ENCODE assay signal across 18 cellular contexts in genomic region chr22:23238707-23239106, GRCh38. TPM values are rescaled to one million over a fixed set of nuclear protein-coding genes. Genes with fewer than 3 reads are reported as not detected.
DNase-seq lines count a peak whose midpoint lies in the region; ATAC-seq and TF ChIP-seq lines count a peak whose summit lies in the region.
"Had no signal": no experiment of that assay in that cellular context is flagged by ENCODE, and none has a peak within 500 bp of the region (broad histone marks: within the 10 kb centered on the region; RNA-seq: fewer than 3 reads in every experiment).

No MANE protein-coding gene starts in this region.

- no peaks in the 10 kb centered on the region for H3K27me3 Mint-ChIP-seq in activated CD4-positive, alpha-beta T cell treated with anti-CD3 and anti-CD28 coated beads, Interleukin-2, amount 10 ng/mL, durations not matched to agents 7 days and 5 days
- H3K27me3 Mint-ChIP-seq in CD4-positive, alpha-beta T cell: no peaks in the 10 kb centered on the region
- no peaks in the 10 kb centered on the region for H3K27me3 Mint-ChIP-seq in T-helper 17 cell
- H3K27me3 Mint-ChIP-seq in immature natural killer cell (ENCODE audit: low read depth in 3 of 3): peaks cover 7 to 16% (median 12%) of the 10 kb centered on the region in 3 donors
- no peaks in the 10 kb centered on the region for H3K27me3 Mint-ChIP-seq in natural killer cell (ENCODE audit: low read depth in 2 of 2)

- H3K4me3 Mint-ChIP-seq in activated CD4-positive, alpha-beta T cell treated with anti-CD3 and anti-CD28 coated beads, Interleukin-2, amount 10 ng/mL, durations not matched to agents 7 days and 5 days: no peak overlapping the region
- no peak overlapping the region for H3K4me3 Mint-ChIP-seq in CD4-positive, alpha-beta T cell
- no peak overlapping the region for H3K4me3 Mint-ChIP-seq in T-helper 17 cell
- peak overlapping the region in 1 of 5 donors; percentile 34 for H3K4me3 Mint-ChIP-seq in immature natural killer cell
- no peak overlapping the region for H3K4me3 Mint-ChIP-seq in natural killer cell

- no peak for TF ChIP-seq CTCF in CD4-positive, alpha-beta T cell (IDR thresholded peaks at IDR 0.05)
- TF ChIP-seq CTCF in natural killer cell (IDR thresholded peaks at IDR 0.05): no peak

- CTCF ChIA-PET in activated CD4-positive, alpha-beta T cell treated with anti-CD3 and anti-CD28 coated beads, Interleukin-2, amount 10 ng/mL, durations not matched to agents 7 days and 5 days (lab: Charles Lee): interaction anchor here (1.0 to 1.3 kb wide), 2 partner anchors 43 to 60 kb away, joined by 3 read pairs; no protein-coding TSS in a partner anchor
- CTCF ChIA-PET in CD4-positive, alpha-beta T cell (lab: Charles Lee): no interaction called here
- CTCF ChIA-PET in HEK293T (lab: Yijun Ruan, JAX): interaction anchor here (0.5 kb wide), 1 partner anchor 61 kb away, joined by 3 read pairs; no protein-coding TSS in a partner anchor

- intact Hi-C loops in CD4-positive, alpha-beta T cell (cut with DNase I, micrococcal nuclease): no loop called here
- intact Hi-C loops in natural killer cell (cut with micrococcal nuclease): no loop called here

- H3K9me3 Mint-ChIP-seq in activated CD4-positive, alpha-beta T cell treated with anti-CD3 and anti-CD28 coated beads, Interleukin-2, amount 10 ng/mL, durations not matched to agents 7 days and 5 days: peaks cover 7% of the 10 kb centered on the region
- H3K9me3 Mint-ChIP-seq in CD4-positive, alpha-beta T cell: no peaks in the 10 kb centered on the region
- H3K9me3 Mint-ChIP-seq in immature natural killer cell: no peaks in the 10 kb centered on the region
- no peaks in the 10 kb centered on the region for H3K9me3 Mint-ChIP-seq in natural killer cell

- ATAC-seq in CD4-positive, alpha-beta T cell (ENCODE audit: poor library complexity): no peak
- no peak for ATAC-seq in T-helper 17 cell
- no peak for ATAC-seq in natural killer cell
- ATAC-seq: GM12878, K562 had no signal

- POLR2A ChIA-PET in activated CD4-positive, alpha-beta T cell treated with anti-CD3 and anti-CD28 coated beads, Interleukin-2, amount 10 ng/mL, durations not matched to agents 7 days and 5 days (lab: Charles Lee): no interaction called here
- POLR2A ChIA-PET in CD4-positive, alpha-beta T cell (lab: Charles Lee): interaction anchor here (1.8 kb wide), 1 partner anchor 12 kb away, joined by 8 read pairs; no protein-coding TSS in a partner anchor
- POLR2A ChIA-PET in HEK293T (lab: Yijun Ruan, JAX): no interaction called here

- no peak overlapping the region for H3K27ac ChIP-seq in CD4-positive, alpha-beta T cell (ENCODE audit: low read depth, low read length)
- H3K27ac ChIP-seq: BLaER1 treated with 17β-estradiol and CSF1 and Interleukin-3, amounts not matched to agents 10 nM and 100 nM; PC-9 had no signal

- no peak for DNase-seq in activated CD4-positive, alpha-beta T cell treated with anti-CD3 and anti-CD28 coated beads, Interleukin-2, amount 10 ng/mL, durations not matched to agents 7 days and 5 days
- DNase-seq in activated CD4-positive, alpha-beta T cell treated with anti-CD3 and anti-CD28 coated beads, Interleukin-2, amount 50 U/mL, for 4 hours: no peak
- DNase-seq in CD4-positive, alpha-beta T cell: no peak
- DNase-seq in T-helper 17 cell (no peak), immature natural killer cell (no peak), natural killer cell (no peak), HEK293T (ENCODE audit: extremely low spot score) (no peak), NCI-H1694 treated with DMSO at 0.1 percent for 48 hours (lab: John Stamatoyannopoulos, UW) (no peak)
- DNase-seq: DMS 273 treated with DMSO at 0.1 percent for 48 hours, GDM1, NCI-H1417 treated with DMSO at 0.1 percent for 48 hours, NCI-H2029, NCI-H510A, NCI-H774, PC-9 had no signal

- no peaks in the 10 kb centered on the region for H3K27me3 ChIP-seq in CD4-positive, alpha-beta T cell (ENCODE audit: control insufficient read depth, insufficient read depth, low read length)
- H3K27me3 ChIP-seq: BLaER1 treated with 17β-estradiol and CSF1 and Interleukin-3, amounts not matched to agents 10 nM and 100 nM had no signal

- peaks cover 12% of the 10 kb centered on the region for H3K36me3 Mint-ChIP-seq in activated CD4-positive, alpha-beta T cell treated with anti-CD3 and anti-CD28 coated beads, Interleukin-2, amount 10 ng/mL, durations not matched to agents 7 days and 5 days (ENCODE audit: low read depth)
- no peaks in the 10 kb centered on the region for H3K36me3 Mint-ChIP-seq in CD4-positive, alpha-beta T cell (ENCODE audit: low read depth)
- H3K36me3 Mint-ChIP-seq in T-helper 17 cell (ENCODE audit: low read depth) (no peaks in the 10 kb centered on the region), immature natural killer cell (peaks cover 0 to 8% (median 0%) of the 10 kb centered on the region in 3 donors), natural killer cell (no peaks in the 10 kb centered on the region)

- H3K9me3 ChIP-seq in CD4-positive, alpha-beta T cell (ENCODE audit: control insufficient read depth, low read length): no peaks in the 10 kb centered on the region
- no peaks in the 10 kb centered on the region for H3K9me3 ChIP-seq in T-helper 17 cell (ENCODE audit: control insufficient read depth, low read length, poor library complexity, severe bottlenecking)

- peak overlapping the region; percentile 25 for H3K27ac Mint-ChIP-seq in activated CD4-positive, alpha-beta T cell treated with anti-CD3 and anti-CD28 coated beads, Interleukin-2, amount 10 ng/mL, durations not matched to agents 7 days and 5 days
- peak overlapping the region; percentile 80 for H3K27ac Mint-ChIP-seq in CD4-positive, alpha-beta T cell
- peak overlapping the region; percentile 100 for H3K27ac Mint-ChIP-seq in T-helper 17 cell
- peak overlapping the region; percentile 23 to 75 (median 48) for H3K27ac Mint-ChIP-seq in immature natural killer cell
- peak overlapping the region in 1 of 2 donors; percentile 93 for H3K27ac Mint-ChIP-seq in natural killer cell

- peaks cover 64% of the 10 kb centered on the region for H3K4me1 Mint-ChIP-seq in activated CD4-positive, alpha-beta T cell treated with anti-CD3 and anti-CD28 coated beads, Interleukin-2, amount 10 ng/mL, durations not matched to agents 7 days and 5 days
- peaks cover 80% of the 10 kb centered on the region for H3K4me1 Mint-ChIP-seq in CD4-positive, alpha-beta T cell (ENCODE audit: low read depth)
- peaks cover 66% of the 10 kb centered on the region for H3K4me1 Mint-ChIP-seq in T-helper 17 cell
- peaks cover 96 to 98% of the 10 kb centered on the region in 2 donors for H3K4me1 Mint-ChIP-seq in immature natural killer cell
- H3K4me1 Mint-ChIP-seq in natural killer cell: peaks cover 90 to 92% of the 10 kb centered on the region in 2 donors

TF ChIP-seq in HEK293T, 16 proteins besides CTCF, POLR2A, EP300 and RAD21:
- TF ChIP-seq HDGF (IDR thresholded peaks at IDR 0.05; ENCODE audit: borderline replicate concordance): no peak
- TF ChIP-seq FOXK2 (IDR thresholded peaks at IDR 0.05): no peak
- TF ChIP-seq TARDBP (IDR thresholded peaks at IDR 0.05): no peak
- TF ChIP-seq FOXA1 (IDR thresholded peaks at IDR 0.05): no peak
- TF ChIP-seq PKNOX1 (IDR thresholded peaks at IDR 0.05): no peak
- TF ChIP-seq L3MBTL2 (conservative IDR thresholded peaks at IDR 0.05): no peak
- no peak for TF ChIP-seq CTBP1 (IDR thresholded peaks at IDR 0.05; ENCODE audit: borderline replicate concordance)
- TF ChIP-seq ARNT (IDR thresholded peaks at IDR 0.05): no peak
- TF ChIP-seq BHLHE40 (IDR thresholded peaks at IDR 0.05; ENCODE audit: borderline replicate concordance): no peak
- TF ChIP-seq NFRKB (IDR thresholded peaks at IDR 0.05): no peak
- no peak for TF ChIP-seq LEF1 (IDR thresholded peaks at IDR 0.05; ENCODE audit: borderline replicate concordance)
- no peak for TF ChIP-seq SP1 (IDR thresholded peaks at IDR 0.05)
- TF ChIP-seq SUZ12 (IDR thresholded peaks at IDR 0.05): no peak
- TF ChIP-seq ELF4 (IDR thresholded peaks at IDR 0.05): no peak
- TF ChIP-seq FOXM1 (IDR thresholded peaks at IDR 0.05; ENCODE audit: borderline replicate concordance): no peak
- TF ChIP-seq ZNF384 (IDR thresholded peaks at IDR 0.05): no peak
TF ChIP-seq in HEK293T: peak in this region for 0.

RNA-seq across cellular contexts. Expression of gene BCR, which starts 58.4 kb away (rescaled TPM):
- 10 to 100 TPM; 45.6 to 48.1 TPM for total RNA-seq in activated CD4-positive, alpha-beta T cell treated with anti-CD3 and anti-CD28 coated beads, Interleukin-2, amount 10 ng/mL, durations not matched to agents 7 days and 5 days
- total RNA-seq in CD4-positive, alpha-beta T cell: 10 to 100 TPM; 60.0 to 64.8 TPM
- total RNA-seq in T-helper 17 cell (10 to 100 TPM; 91.8 to 93.2 TPM), natural killer cell (100 to 1,000 TPM; 166 to 186 (median 167) TPM)
- 10 to 100 TPM in 1 of 3 donors, 1 to 10 TPM in 2; 4.1 to 12.5 (median 5.6) TPM for polyA plus RNA-seq in immature natural killer cell
